In the genomic region with DNA sequence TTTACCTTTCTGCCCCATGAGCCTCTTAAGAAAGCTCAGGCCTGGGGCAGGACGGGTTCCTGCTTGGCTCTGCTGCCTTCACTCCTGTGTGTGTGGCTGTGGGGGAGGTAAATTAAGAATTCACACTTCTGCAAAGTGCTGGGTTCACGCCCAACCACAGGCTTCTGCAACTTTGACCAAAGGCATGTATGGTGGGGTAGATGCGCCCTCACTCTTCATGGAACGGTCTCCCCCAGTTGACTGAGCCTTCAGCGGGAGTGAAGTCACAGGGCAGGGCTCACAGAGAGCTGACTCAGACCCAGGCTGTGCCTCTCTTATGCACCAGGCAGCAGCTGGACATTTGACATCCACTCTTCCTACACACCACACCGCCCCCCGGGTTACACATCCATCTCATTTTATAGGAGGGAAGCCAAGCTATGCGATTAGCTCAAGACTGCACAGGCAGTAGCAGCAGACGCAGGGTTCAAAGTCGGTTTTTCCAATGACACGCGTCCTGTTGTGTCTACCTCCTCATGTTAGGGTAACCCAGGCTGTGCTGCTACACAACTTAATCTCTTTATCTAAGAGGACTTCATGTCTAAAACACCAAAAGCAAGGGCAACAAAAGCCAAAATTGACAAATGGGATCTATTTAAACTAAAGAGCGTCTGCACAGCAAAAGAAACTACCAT, we compare ENCODE assay signal across 12 cellular contexts. TPM values are rescaled to one million over a fixed set of nuclear protein-coding genes. Genes with fewer than 3 reads are reported as not detected.
DNase-seq lines count a peak whose midpoint lies in the region; ATAC-seq and TF ChIP-seq lines count a peak whose summit lies in the region.
"Had no signal": no experiment of that assay in that cellular context is flagged by ENCODE, and none has a peak within 500 bp of the region (broad histone marks: within the 10 kb centered on the region; RNA-seq: fewer than 3 reads in every experiment).

No MANE protein-coding gene starts in this region.

- TF ChIP-seq CTCF in RWPE2 (IDR thresholded peaks at IDR 0.05; ENCODE audit: poor library complexity, severe bottlenecking), result no peak
- TF ChIP-seq CTCF in omental fat pad (IDR thresholded peaks at IDR 0.05), result no peak
- no peak for TF ChIP-seq CTCF in PC-9 (conservative IDR thresholded peaks at IDR 0.05)

- H2AFZ ChIP-seq in PC-9, result no peak overlapping the region

- H3K36me3 ChIP-seq in CD8-positive, alpha-beta memory T cell (ENCODE audit: insufficient read depth, low read length), result no peaks in the 10 kb centered on the region
- H3K36me3 ChIP-seq in RWPE2 (ENCODE audit: low read depth) (no peaks in the 10 kb centered on the region), SJCRH30 (no peaks in the 10 kb centered on the region), PC-9 (ENCODE audit: low read depth) (no peaks in the 10 kb centered on the region)
- H3K36me3 ChIP-seq: SJSA1 had no signal

- CTCF ChIA-PET in CD8-positive, alpha-beta memory T cell (lab: Charles Lee), result interaction anchor here (0.8 to 2.8 kb wide), 6 partner anchors 12 to 1590 kb away, joined by 3 to 23 read pairs (median 3); no protein-coding TSS in a partner anchor
- CTCF ChIA-PET in PC-9 (lab: Charles Lee), result no interaction called here

- H3K9me2 ChIP-seq in PC-9 (ENCODE audit: insufficient read depth), result no peaks in the 10 kb centered on the region

- peaks cover 13% of the 10 kb centered on the region for H3K4me1 ChIP-seq in CD8-positive, alpha-beta memory T cell (ENCODE audit: insufficient read depth, low read length)
- no peaks in the 10 kb centered on the region for H3K4me1 ChIP-seq in RWPE2 (ENCODE audit: insufficient read depth, poor library complexity, severe bottlenecking)
- no peaks in the 10 kb centered on the region for H3K4me1 ChIP-seq in SJCRH30
- no peaks in the 10 kb centered on the region for H3K4me1 ChIP-seq in PC-9 (replicated peaks; ENCODE audit: insufficient read depth)
- H3K4me1 ChIP-seq: SJSA1 had no signal

- H3F3A ChIP-seq in PC-9 (ENCODE audit: insufficient read depth, low read depth), result no peaks in the 10 kb centered on the region

- H3K4me3 Mint-ChIP-seq in CD8-positive, alpha-beta memory T cell, result peak overlapping the region; percentile 75 to 96 (median 85)

- H3K9me3 ChIP-seq in CD8-positive, alpha-beta memory T cell (ENCODE audit: low read length), result no peaks in the 10 kb centered on the region
- H3K9me3 ChIP-seq in RWPE2 (ENCODE audit: severe bottlenecking) (no peaks in the 10 kb centered on the region), SJCRH30 (replicated peaks) (no peaks in the 10 kb centered on the region), PC-9 (ENCODE audit: insufficient read depth, low read depth) (no peaks in the 10 kb centered on the region)
- H3K9me3 ChIP-seq: SJSA1 had no signal

- no peak overlapping the region for H3K4me2 ChIP-seq in PC-9

- H3K27ac ChIP-seq in CD8-positive, alpha-beta memory T cell (ENCODE audit: low read depth, low read length), result peak overlapping the region; percentile 43
- no peak overlapping the region for H3K27ac ChIP-seq in RWPE2 (ENCODE audit: poor library complexity, severe bottlenecking)
- H3K27ac ChIP-seq in SJCRH30, result no peak overlapping the region
- H3K27ac ChIP-seq in PC-9, result no peak overlapping the region
- H3K27ac ChIP-seq: SJSA1 had no signal

- DNase-seq in CD8-positive, alpha-beta memory T cell, result peak in 3 of 5 donors; percentile 31 to 63 (median 54)
- DNase-seq in RWPE2 (ENCODE audit: low spot score), result no peak
- DNase-seq in SJCRH30, result no peak
- no peak for DNase-seq in omental fat pad (ENCODE audit: low spot score)
- no peak for DNase-seq in DMS79 treated with DMSO at 0.1 percent for 48 hours (lab: John Stamatoyannopoulos, UW)
- DNase-seq in PC-9, result no peak
- DNase-seq: stimulated activated CD4-positive, alpha-beta T cell treated with anti-CD3 and anti-CD28 coated beads, Interleukin-2, amount 100 ng/mL, for 24 hours had no signal

- intact Hi-C loops in PC-9 (cut with micrococcal nuclease; ENCODE audit: unreplicated experiment), result no loop called here

- POLR2A ChIA-PET in CD8-positive, alpha-beta memory T cell (lab: Charles Lee), result interaction anchor here (0.6 to 1.4 kb wide), 5 partner anchors 8 to 356 kb away, joined by 3 to 6 read pairs (median 3); a partner anchor contains a TSS
- POLR2A ChIA-PET in PC-9 (lab: Charles Lee; ENCODE audit: unreplicated experiment), result no interaction called here

- H3K27me3 Mint-ChIP-seq in CD8-positive, alpha-beta memory T cell, result peaks cover 2 to 3% of the 10 kb centered on the region in 2 donors

- no peaks in the 10 kb centered on the region for H3K79me2 ChIP-seq in PC-9 (ENCODE audit: low read depth)

- no peaks in the 10 kb centered on the region for H4K20me1 ChIP-seq in PC-9 (ENCODE audit: insufficient read depth)

- H3K4me3 ChIP-seq in CD8-positive, alpha-beta memory T cell (ENCODE audit: low read length), result peak overlapping the region; percentile 15
- H3K4me3 ChIP-seq in RWPE2 (ENCODE audit: severe bottlenecking) (no peak overlapping the region), SJCRH30 (no peak overlapping the region), PC-9 (no peak overlapping the region)
- H3K4me3 ChIP-seq: SJSA1 had no signal

- H3K27ac Mint-ChIP-seq in CD8-positive, alpha-beta memory T cell, result peak overlapping the region; percentile 77 to 96 (median 89)

- BruUV-seq in PC-9 (replicated peaks; lab: Mats Ljungman, UMichigan), result no TSS peak

- ATAC-seq in GM19395 (IDR thresholded peaks at IDR 0.05; ENCODE audit: unreplicated experiment), result peak; percentile 92
- peak; percentile 79 for ATAC-seq in HG03095 (IDR thresholded peaks at IDR 0.05; ENCODE audit: unreplicated experiment)
- ATAC-seq in RWPE2 (ENCODE audit: low read depth), result 0 out of 3 replicates have a peak, but pooled peaks have one; percentile 31
- ATAC-seq in omental fat pad (ENCODE audit: low FRiP score), result no peak

- no peaks in the 10 kb centered on the region for H3K9me3 Mint-ChIP-seq in CD8-positive, alpha-beta memory T cell
- H3K9me3 Mint-ChIP-seq: activated naive CD4-positive, alpha-beta T cell treated with anti-CD3 and anti-CD28 coated beads, Interleukin-2, amount 50 U/mL, for 72 hours had no signal

- no peaks in the 10 kb centered on the region for H3K27me3 ChIP-seq in CD8-positive, alpha-beta memory T cell (ENCODE audit: insufficient read depth, low read length, poor library complexity, severe bottlenecking)
- H3K27me3 ChIP-seq in RWPE2 (ENCODE audit: insufficient read depth, poor library complexity, severe bottlenecking) (peaks cover 2% of the 10 kb centered on the region), SJCRH30 (no peaks in the 10 kb centered on the region), PC-9 (ENCODE audit: insufficient read depth, low read depth) (peaks cover 71% of the 10 kb centered on the region)
- H3K27me3 ChIP-seq: SJSA1 had no signal

- H3K4me1 Mint-ChIP-seq in CD8-positive, alpha-beta memory T cell, result peaks cover 30 to 40% (median 35%) of the 10 kb centered on the region in 3 donors

- peaks cover 0 to 5% (median 4%) of the 10 kb centered on the region in 3 donors for H3K36me3 Mint-ChIP-seq in CD8-positive, alpha-beta memory T cell
- H3K36me3 Mint-ChIP-seq: activated naive CD4-positive, alpha-beta T cell treated with anti-CD3 and anti-CD28 coated beads, Interleukin-2, amount 50 U/mL, for 72 hours had no signal

RNA-seq across cellular contexts. Expression of a gene that starts 15.4 kb away (rescaled TPM):
- 10 to 100 TPM; 42.0 to 42.5 TPM for total RNA-seq in CD8-positive, alpha-beta memory T cell
- polyA plus RNA-seq in CD8-positive, alpha-beta memory T cell, result 9.7 TPM
- 1.7 and 2.2 TPM in 2 replicates for total RNA-seq in SJCRH30 (2014; rRNA removed; shearing (Covaris generic))
- total RNA-seq in omental fat pad, result 1 to 10 TPM in 1 of 4 donors, under 1 TPM in 3; 0.56 to 2.0 (median 0.77) TPM
- not detected in 2 replicates for total RNA-seq in PC-9 (2021)
- polyA plus RNA-seq: fibroblast of lung had no signal

Comparison
In these comparisons a context has a peak if more than half of its experiments do, and no peak if none do; other contexts are left out.
1. DNase-seq: peak in CD8-positive, alpha-beta memory T cell (3 of 5); none in RWPE2 (single experiment), SJCRH30 (0 of 2), omental fat pad (single experiment), DMS79 treated with DMSO at 0.1 percent for 48 hours (single experiment) and PC-9 (0 of 2).
2. RNA of a gene that starts 15.4 kb away (total RNA-seq): 42.0 to 42.5 TPM in CD8-positive, alpha-beta memory T cell; 1.7 to 2.2 TPM in SJCRH30, 0.56 to 2.0 TPM in omental fat pad and not detected in PC-9; every median in the first group is over 10 times any median in the second.